In the genomic region with DNA sequence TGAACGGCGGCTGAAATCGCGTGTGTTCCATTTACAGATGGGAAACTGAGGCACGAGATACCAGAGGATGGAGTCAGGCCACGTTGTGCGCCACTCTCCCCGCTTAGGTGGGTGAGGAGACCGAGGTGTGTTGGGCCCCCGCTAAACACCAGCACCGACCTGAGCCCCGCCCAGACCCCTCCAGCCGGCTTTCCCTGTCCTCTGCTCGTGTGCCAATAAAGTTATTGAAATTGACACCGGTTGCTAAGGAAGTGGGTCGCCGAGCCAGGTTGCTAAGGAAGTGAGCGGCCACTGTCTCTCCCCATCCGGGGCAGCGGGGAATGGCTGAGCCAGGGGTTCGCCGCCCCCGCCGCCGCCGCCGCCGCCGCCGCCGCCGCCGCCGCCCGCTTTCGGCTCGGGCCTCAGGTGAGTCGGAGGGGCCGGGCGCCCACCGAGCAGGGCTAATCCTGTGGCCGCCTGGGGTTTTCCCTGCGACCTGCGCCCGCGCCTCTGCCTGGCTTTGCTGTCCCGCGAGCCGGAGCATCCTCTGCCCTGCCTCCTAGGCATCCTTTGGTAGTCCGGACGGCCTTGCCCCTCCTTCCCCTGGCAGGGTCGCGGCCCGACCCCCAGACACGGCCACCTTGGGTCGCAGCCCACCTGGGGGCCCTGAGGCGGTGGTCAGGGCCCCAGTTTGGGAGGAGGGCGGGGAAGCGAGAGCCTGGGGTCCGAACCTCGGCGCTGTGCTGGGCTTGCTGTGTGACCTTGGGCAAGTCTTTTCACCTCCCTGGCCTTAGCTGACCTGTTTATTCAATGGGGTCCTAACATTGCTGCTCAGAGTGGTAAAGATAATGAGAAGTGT, we compare ENCODE assay signal across 1 cellular context.
TF ChIP-seq lines count a peak whose summit lies in the region.

A gene (plus strand): TSS at position 291 of the 838 bp plus-strand sequence. CDS start 32,127 bp downstream, outside the sequence.

TF ChIP-seq in HEK293, 187 proteins besides CTCF, POLR2A, EP300 and RAD21 (continued from another document):
- TF ChIP-seq, protein P1, sequence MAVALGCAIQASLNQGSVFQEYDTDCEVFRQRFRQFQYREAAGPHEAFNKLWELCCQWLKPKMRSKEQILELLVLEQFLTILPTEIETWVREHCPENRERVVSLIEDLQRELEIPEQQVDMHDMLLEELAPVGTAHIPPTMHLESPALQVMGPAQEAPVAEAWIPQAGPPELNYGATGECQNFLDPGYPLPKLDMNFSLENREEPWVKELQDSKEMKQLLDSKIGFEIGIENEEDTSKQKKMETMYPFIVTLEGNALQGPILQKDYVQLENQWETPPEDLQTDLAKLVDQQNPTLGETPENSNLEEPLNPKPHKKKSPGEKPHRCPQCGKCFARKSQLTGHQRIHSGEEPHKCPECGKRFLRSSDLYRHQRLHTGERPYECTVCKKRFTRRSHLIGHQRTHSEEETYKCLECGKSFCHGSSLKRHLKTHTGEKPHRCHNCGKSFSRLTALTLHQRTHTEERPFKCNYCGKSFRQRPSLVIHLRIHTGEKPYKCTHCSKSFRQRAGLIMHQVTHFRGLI (tag by site-specific recombination; IDR thresholded peaks at IDR 0.05): no peak
- TF ChIP-seq, protein P2, sequence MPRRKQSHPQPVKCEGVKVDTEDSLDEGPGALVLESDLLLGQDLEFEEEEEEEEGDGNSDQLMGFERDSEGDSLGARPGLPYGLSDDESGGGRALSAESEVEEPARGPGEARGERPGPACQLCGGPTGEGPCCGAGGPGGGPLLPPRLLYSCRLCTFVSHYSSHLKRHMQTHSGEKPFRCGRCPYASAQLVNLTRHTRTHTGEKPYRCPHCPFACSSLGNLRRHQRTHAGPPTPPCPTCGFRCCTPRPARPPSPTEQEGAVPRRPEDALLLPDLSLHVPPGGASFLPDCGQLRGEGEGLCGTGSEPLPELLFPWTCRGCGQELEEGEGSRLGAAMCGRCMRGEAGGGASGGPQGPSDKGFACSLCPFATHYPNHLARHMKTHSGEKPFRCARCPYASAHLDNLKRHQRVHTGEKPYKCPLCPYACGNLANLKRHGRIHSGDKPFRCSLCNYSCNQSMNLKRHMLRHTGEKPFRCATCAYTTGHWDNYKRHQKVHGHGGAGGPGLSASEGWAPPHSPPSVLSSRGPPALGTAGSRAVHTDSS (tag by site-specific recombination; IDR thresholded peaks at IDR 0.05): no peak
- TF ChIP-seq ZNF621 (tag by site-specific recombination; IDR thresholded peaks at IDR 0.05): no peak
- no peak for TF ChIP-seq ZNF473 (tag by site-specific recombination; IDR thresholded peaks at IDR 0.05)
- TF ChIP-seq, protein P3, sequence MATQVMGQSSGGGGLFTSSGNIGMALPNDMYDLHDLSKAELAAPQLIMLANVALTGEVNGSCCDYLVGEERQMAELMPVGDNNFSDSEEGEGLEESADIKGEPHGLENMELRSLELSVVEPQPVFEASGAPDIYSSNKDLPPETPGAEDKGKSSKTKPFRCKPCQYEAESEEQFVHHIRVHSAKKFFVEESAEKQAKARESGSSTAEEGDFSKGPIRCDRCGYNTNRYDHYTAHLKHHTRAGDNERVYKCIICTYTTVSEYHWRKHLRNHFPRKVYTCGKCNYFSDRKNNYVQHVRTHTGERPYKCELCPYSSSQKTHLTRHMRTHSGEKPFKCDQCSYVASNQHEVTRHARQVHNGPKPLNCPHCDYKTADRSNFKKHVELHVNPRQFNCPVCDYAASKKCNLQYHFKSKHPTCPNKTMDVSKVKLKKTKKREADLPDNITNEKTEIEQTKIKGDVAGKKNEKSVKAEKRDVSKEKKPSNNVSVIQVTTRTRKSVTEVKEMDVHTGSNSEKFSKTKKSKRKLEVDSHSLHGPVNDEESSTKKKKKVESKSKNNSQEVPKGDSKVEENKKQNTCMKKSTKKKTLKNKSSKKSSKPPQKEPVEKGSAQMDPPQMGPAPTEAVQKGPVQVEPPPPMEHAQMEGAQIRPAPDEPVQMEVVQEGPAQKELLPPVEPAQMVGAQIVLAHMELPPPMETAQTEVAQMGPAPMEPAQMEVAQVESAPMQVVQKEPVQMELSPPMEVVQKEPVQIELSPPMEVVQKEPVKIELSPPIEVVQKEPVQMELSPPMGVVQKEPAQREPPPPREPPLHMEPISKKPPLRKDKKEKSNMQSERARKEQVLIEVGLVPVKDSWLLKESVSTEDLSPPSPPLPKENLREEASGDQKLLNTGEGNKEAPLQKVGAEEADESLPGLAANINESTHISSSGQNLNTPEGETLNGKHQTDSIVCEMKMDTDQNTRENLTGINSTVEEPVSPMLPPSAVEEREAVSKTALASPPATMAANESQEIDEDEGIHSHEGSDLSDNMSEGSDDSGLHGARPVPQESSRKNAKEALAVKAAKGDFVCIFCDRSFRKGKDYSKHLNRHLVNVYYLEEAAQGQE (tag by site-specific recombination; IDR thresholded peaks at IDR 0.05): no peak
- TF ChIP-seq ZNF76 (tag by site-specific recombination; IDR thresholded peaks at IDR 0.05; ENCODE audit: borderline replicate concordance, low read depth): peak; percentile 65; the same call in 1 of the 2 replicates
- TF ChIP-seq ZNF155 (tag by site-specific recombination; IDR thresholded peaks at IDR 0.05): no peak
- TF ChIP-seq ZNF585B (tag by site-specific recombination; IDR thresholded peaks at IDR 0.05): no peak
- peak; percentile 52 for TF ChIP-seq ZNF629 (tag by site-specific recombination; IDR thresholded peaks at IDR 0.05)
- no peak for TF ChIP-seq ZBTB8A (tag by site-specific recombination; IDR thresholded peaks at IDR 0.05)
- TF ChIP-seq TCF7L2 (IDR thresholded peaks at IDR 0.05; ENCODE audit: borderline replicate concordance, low read depth, low read length): no peak
- no peak for TF ChIP-seq ZNF112 (tag by site-specific recombination; IDR thresholded peaks at IDR 0.05)
- no peak for TF ChIP-seq ZNF239 (tag by site-specific recombination; IDR thresholded peaks at IDR 0.05)
- TF ChIP-seq KLF9 (tag by site-specific recombination; IDR thresholded peaks at IDR 0.05; ENCODE audit: low read depth): peak; percentile 48; the same call in 1 of the 2 replicates
- TF ChIP-seq KLF7 (tag by site-specific recombination; IDR thresholded peaks at IDR 0.05; ENCODE audit: borderline replicate concordance): 0 out of 2 replicates have a peak, but pooled peaks have one; percentile 61
- no peak for TF ChIP-seq ZNF600 (tag by site-specific recombination; IDR thresholded peaks at IDR 0.05)
- TF ChIP-seq ZNF132 (tag by site-specific recombination; IDR thresholded peaks at IDR 0.05; ENCODE audit: borderline replicate concordance): no peak
- 0 out of 2 replicates have a peak, but pooled peaks have one; percentile 35 for TF ChIP-seq ZNF610 (tag by site-specific recombination; IDR thresholded peaks at IDR 0.05; ENCODE audit: borderline replicate concordance)
- no peak for TF ChIP-seq ZNF121 (tag by site-specific recombination; IDR thresholded peaks at IDR 0.05)
- no peak for TF ChIP-seq ZNF416 (tag by site-specific recombination; IDR thresholded peaks at IDR 0.05)
- TF ChIP-seq, protein P4, sequence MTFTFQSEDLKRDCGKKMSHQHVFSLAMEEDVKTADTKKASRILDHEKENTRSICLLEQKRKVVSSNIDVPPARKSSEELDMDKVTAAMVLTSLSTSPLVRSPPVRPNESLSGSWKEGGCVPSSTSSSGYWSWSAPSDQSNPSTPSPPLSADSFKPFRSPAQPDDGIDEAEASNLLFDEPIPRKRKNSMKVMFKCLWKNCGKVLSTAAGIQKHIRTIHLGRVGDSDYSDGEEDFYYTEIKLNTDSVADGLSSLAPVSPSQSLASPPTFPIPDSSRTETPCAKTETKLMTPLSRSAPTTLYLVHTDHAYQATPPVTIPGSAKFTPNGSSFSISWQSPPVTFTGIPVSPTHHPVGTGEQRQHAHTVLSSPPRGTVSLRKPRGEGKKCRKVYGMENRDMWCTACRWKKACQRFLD (tag by site-specific recombination; IDR thresholded peaks at IDR 0.05): no peak
- TF ChIP-seq ZNF274 (IDR thresholded peaks at IDR 0.05; ENCODE audit: low read length): no peak
- TF ChIP-seq ZNF274 (tag by site-specific recombination; IDR thresholded peaks at IDR 0.05; ENCODE audit: borderline replicate concordance): no peak
- TF ChIP-seq ZNF223 (tag by site-specific recombination; IDR thresholded peaks at IDR 0.05): no peak
- no peak for TF ChIP-seq ZNF311 (tag by site-specific recombination; IDR thresholded peaks at IDR 0.05; ENCODE audit: borderline replicate concordance)
- TF ChIP-seq, protein P5, sequence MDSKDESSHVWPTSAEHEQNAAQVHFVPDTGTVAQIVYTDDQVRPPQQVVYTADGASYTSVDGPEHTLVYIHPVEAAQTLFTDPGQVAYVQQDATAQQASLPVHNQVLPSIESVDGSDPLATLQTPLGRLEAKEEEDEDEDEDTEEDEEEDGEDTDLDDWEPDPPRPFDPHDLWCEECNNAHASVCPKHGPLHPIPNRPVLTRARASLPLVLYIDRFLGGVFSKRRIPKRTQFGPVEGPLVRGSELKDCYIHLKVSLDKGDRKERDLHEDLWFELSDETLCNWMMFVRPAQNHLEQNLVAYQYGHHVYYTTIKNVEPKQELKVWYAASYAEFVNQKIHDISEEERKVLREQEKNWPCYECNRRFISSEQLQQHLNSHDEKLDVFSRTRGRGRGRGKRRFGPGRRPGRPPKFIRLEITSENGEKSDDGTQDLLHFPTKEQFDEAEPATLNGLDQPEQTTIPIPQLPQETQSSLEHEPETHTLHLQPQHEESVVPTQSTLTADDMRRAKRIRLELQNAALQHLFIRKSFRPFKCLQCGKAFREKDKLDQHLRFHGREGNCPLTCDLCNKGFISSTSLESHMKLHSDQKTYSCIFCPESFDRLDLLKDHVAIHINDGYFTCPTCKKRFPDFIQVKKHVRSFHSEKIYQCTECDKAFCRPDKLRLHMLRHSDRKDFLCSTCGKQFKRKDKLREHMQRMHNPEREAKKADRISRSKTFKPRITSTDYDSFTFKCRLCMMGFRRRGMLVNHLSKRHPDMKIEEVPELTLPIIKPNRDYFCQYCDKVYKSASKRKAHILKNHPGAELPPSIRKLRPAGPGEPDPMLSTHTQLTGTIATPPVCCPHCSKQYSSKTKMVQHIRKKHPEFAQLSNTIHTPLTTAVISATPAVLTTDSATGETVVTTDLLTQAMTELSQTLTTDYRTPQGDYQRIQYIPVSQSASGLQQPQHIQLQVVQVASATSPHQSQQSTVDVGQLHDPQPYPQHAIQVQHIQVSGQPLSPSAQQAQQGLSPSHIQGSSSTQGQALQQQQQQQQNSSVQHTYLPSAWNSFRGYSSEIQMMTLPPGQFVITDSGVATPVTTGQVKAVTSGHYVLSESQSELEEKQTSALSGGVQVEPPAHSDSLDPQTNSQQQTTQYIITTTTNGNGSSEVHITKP (tag by site-specific recombination; IDR thresholded peaks at IDR 0.05): peak; percentile 61; the same call in 1 of the 2 replicates
- TF ChIP-seq, protein P6, sequence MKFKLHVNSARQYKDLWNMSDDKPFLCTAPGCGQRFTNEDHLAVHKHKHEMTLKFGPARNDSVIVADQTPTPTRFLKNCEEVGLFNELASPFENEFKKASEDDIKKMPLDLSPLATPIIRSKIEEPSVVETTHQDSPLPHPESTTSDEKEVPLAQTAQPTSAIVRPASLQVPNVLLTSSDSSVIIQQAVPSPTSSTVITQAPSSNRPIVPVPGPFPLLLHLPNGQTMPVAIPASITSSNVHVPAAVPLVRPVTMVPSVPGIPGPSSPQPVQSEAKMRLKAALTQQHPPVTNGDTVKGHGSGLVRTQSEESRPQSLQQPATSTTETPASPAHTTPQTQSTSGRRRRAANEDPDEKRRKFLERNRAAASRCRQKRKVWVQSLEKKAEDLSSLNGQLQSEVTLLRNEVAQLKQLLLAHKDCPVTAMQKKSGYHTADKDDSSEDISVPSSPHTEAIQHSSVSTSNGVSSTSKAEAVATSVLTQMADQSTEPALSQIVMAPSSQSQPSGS (tag by site-specific recombination; IDR thresholded peaks at IDR 0.05; ENCODE audit: low read depth): no peak
- TF ChIP-seq ZNF510 (tag by site-specific recombination; IDR thresholded peaks at IDR 0.05; ENCODE audit: insufficient replicate concordance): no peak
- no peak for TF ChIP-seq ZNF366 (tag by site-specific recombination; conservative IDR thresholded peaks at IDR 0.05)
